Comparison of ENCODE assay signal across 9 cellular contexts in genomic region chr15:99424978-99425665, GRCh38.
DNase-seq lines count a peak whose midpoint lies in the region; ATAC-seq and TF ChIP-seq lines count a peak whose summit lies in the region.
"Had no signal": no experiment of that assay in that cellular context is flagged by ENCODE, and none has a peak within 500 bp of the region (broad histone marks: within the 10 kb centered on the region; RNA-seq: fewer than 3 reads in every experiment).

No MANE protein-coding gene starts in this region.

- no peaks in the 10 kb centered on the region for H3K36me3 ChIP-seq in naive thymus-derived CD4-positive, alpha-beta T cell (ENCODE audit: control insufficient read depth in 2 of 3, insufficient read depth in 3 of 3, low read length in 3 of 3)
- no peaks in the 10 kb centered on the region for H3K36me3 ChIP-seq in subcutaneous abdominal adipose tissue (ENCODE audit: control insufficient read depth in 5 of 5, insufficient read depth in 5 of 5, low read length in 5 of 5)
- no peaks in the 10 kb centered on the region for H3K36me3 ChIP-seq in Karpas-422 (ENCODE audit: insufficient read depth, low read length)

- peak; percentile 86 for DNase-seq in activated CD4-positive, alpha-beta T cell treated with anti-CD3 and anti-CD28 coated beads, Interleukin-2, amount 10 ng/mL, durations not matched to agents 24 days and 14 days
- DNase-seq in dorsolateral prefrontal cortex (peak in 5 of 10 donors; percentile 7 to 37 (median 23)), NCI-H1436 treated with DMSO at 0.1 percent for 48 hours (lab: John Stamatoyannopoulos, UW) (no peak), Karpas-422 (no peak)
- peak in 7 of 9 donors; percentile 33 to 63 (median 39) for DNase-seq in naive thymus-derived CD4-positive, alpha-beta T cell

- peak overlapping the region; percentile 29 for H3K4me3 Mint-ChIP-seq in activated CD4-positive, alpha-beta T cell treated with anti-CD3 and anti-CD28 coated beads, Interleukin-2, amount 10 ng/mL, durations not matched to agents 24 days and 14 days
- peak overlapping the region; percentile 65 to 91 (median 82) for H3K4me3 Mint-ChIP-seq in naive thymus-derived CD4-positive, alpha-beta T cell

- no peak for TF ChIP-seq CTCF in dorsolateral prefrontal cortex (IDR thresholded peaks at IDR 0.05 in 54 of 56, conservative IDR thresholded peaks at IDR 0.05 in 2 of 56; ENCODE audit: low read depth in 1 of 56, partially characterized antibody in 56 of 56)

- H4K20me1 ChIP-seq in Karpas-422 (ENCODE audit: insufficient read depth, low read depth, low read length): no peaks in the 10 kb centered on the region

- no peaks in the 10 kb centered on the region for H3K9me3 ChIP-seq in naive thymus-derived CD4-positive, alpha-beta T cell (ENCODE audit: control insufficient read depth in 2 of 3, low read length in 3 of 3)
- H3K9me3 ChIP-seq in subcutaneous abdominal adipose tissue (ENCODE audit: control insufficient read depth in 5 of 5, low read length in 5 of 5) (peaks cover 0 to 3% (median 0%) of the 10 kb centered on the region in 5 donors), Karpas-422 (ENCODE audit: low read length) (no peaks in the 10 kb centered on the region)

- peaks cover 0 to 60% of the 10 kb centered on the region in 2 donors for H3K4me1 ChIP-seq in naive thymus-derived CD4-positive, alpha-beta T cell (ENCODE audit: control insufficient read depth in 2 of 2, insufficient read depth in 2 of 2, low read length in 2 of 2)
- H3K4me1 ChIP-seq in subcutaneous abdominal adipose tissue (ENCODE audit: control insufficient read depth in 5 of 5, insufficient read depth in 5 of 5, low read length in 5 of 5): peaks cover 1 to 28% (median 16%) of the 10 kb centered on the region in 5 donors
- H3K4me1 ChIP-seq in Karpas-422 (ENCODE audit: low read length): no peaks in the 10 kb centered on the region

- H3K27ac ChIP-seq in dorsolateral prefrontal cortex: peak overlapping the region in 48 of 59 donors; percentile 15 to 81 (median 65)
- peak overlapping the region; percentile 72 for H3K27ac ChIP-seq in naive thymus-derived CD4-positive, alpha-beta T cell (ENCODE audit: low read depth, low read length)
- H3K27ac ChIP-seq in subcutaneous abdominal adipose tissue (ENCODE audit: low read depth, low read length): peak overlapping the region; percentile 82
- no peak overlapping the region for H3K27ac ChIP-seq in Karpas-422 (ENCODE audit: low read length)
- H3K27ac ChIP-seq: VCaP had no signal

- POLR2A ChIA-PET in naive thymus-derived CD4-positive, alpha-beta T cell (lab: Charles Lee): interaction anchor here (0.7 to 4.0 kb wide), 8 partner anchors 9 to 21 kb away, joined by 3 to 27 read pairs (median 4); no protein-coding TSS in a partner anchor

- H3K27me3 ChIP-seq in dorsolateral prefrontal cortex: no peaks in the 10 kb centered on the region
- H3K27me3 ChIP-seq in naive thymus-derived CD4-positive, alpha-beta T cell (ENCODE audit: control insufficient read depth in 2 of 2, insufficient read depth in 2 of 2, low read length in 2 of 2): no peaks in the 10 kb centered on the region
- peaks cover 0 to 4% (median 0%) of the 10 kb centered on the region in 5 donors for H3K27me3 ChIP-seq in subcutaneous abdominal adipose tissue (ENCODE audit: control insufficient read depth in 5 of 5, insufficient read depth in 4 of 5, low read length in 5 of 5)
- H3K27me3 ChIP-seq in Karpas-422 (ENCODE audit: low read length): no peaks in the 10 kb centered on the region

- no peak overlapping the region for H3K4me2 ChIP-seq in Karpas-422 (ENCODE audit: low read depth, low read length, poor library complexity, severe bottlenecking)

- peaks cover 4% of the 10 kb centered on the region for H3K27me3 Mint-ChIP-seq in activated CD4-positive, alpha-beta T cell treated with anti-CD3 and anti-CD28 coated beads, Interleukin-2, amount 10 ng/mL, durations not matched to agents 24 days and 14 days
- no peaks in the 10 kb centered on the region for H3K27me3 Mint-ChIP-seq in naive thymus-derived CD4-positive, alpha-beta T cell

- peaks cover 49% of the 10 kb centered on the region for H3K4me1 Mint-ChIP-seq in activated CD4-positive, alpha-beta T cell treated with anti-CD3 and anti-CD28 coated beads, Interleukin-2, amount 10 ng/mL, durations not matched to agents 24 days and 14 days
- H3K4me1 Mint-ChIP-seq in naive thymus-derived CD4-positive, alpha-beta T cell: peaks cover 22 to 82% (median 75%) of the 10 kb centered on the region in 7 donors

- H2AFZ ChIP-seq in Karpas-422 (ENCODE audit: low read length): no peak overlapping the region

- H3K4me3 ChIP-seq in dorsolateral prefrontal cortex (no peak overlapping the region), subcutaneous abdominal adipose tissue (ENCODE audit: low read depth in 1 of 5, low read length in 5 of 5) (peak overlapping the region in 2 of 5 donors; percentile 2 to 21), Karpas-422 (ENCODE audit: low read length) (no peak overlapping the region)
- H3K4me3 ChIP-seq in naive thymus-derived CD4-positive, alpha-beta T cell (ENCODE audit: low read length): peak overlapping the region; percentile 0

- peaks cover 4% of the 10 kb centered on the region for H3K36me3 Mint-ChIP-seq in activated CD4-positive, alpha-beta T cell treated with anti-CD3 and anti-CD28 coated beads, Interleukin-2, amount 10 ng/mL, durations not matched to agents 24 days and 14 days (ENCODE audit: low read depth)
- H3K36me3 Mint-ChIP-seq in naive thymus-derived CD4-positive, alpha-beta T cell: peaks cover 0 to 20% (median 0%) of the 10 kb centered on the region in 5 donors

- H3K9ac ChIP-seq in subcutaneous abdominal adipose tissue (ENCODE audit: low read length in 5 of 5) (peak overlapping the region in 2 of 5 donors; percentile 53 to 56), Karpas-422 (ENCODE audit: low read length) (no peak overlapping the region)

- H3K79me2 ChIP-seq in Karpas-422 (ENCODE audit: low read length): no peaks in the 10 kb centered on the region

- CTCF ChIA-PET in naive thymus-derived CD4-positive, alpha-beta T cell (lab: Charles Lee): interaction anchor here (0.7 to 2.2 kb wide), 3 partner anchors 8 to 279 kb away, joined by 3 to 7 read pairs (median 5); no protein-coding TSS in a partner anchor

- H3K9me3 Mint-ChIP-seq in activated CD4-positive, alpha-beta T cell treated with anti-CD3 and anti-CD28 coated beads, Interleukin-2, amount 10 ng/mL, durations not matched to agents 24 days and 14 days: peaks cover 13% of the 10 kb centered on the region
- H3K9me3 Mint-ChIP-seq in naive thymus-derived CD4-positive, alpha-beta T cell: peaks cover 0 to 5% (median 0%) of the 10 kb centered on the region in 11 donors

- intact Hi-C loops in activated CD4-positive, alpha-beta T cell treated with anti-CD3 and anti-CD28 coated beads, Interleukin-2, amount 10 ng/mL, durations not matched to agents 24 days and 14 days (cut with micrococcal nuclease): loop anchor here (1.0 to 5.0 kb wide), 5 partner anchors 18 to 143 kb away; partner anchors contain the start of gene MEF2A
- intact Hi-C loops in dorsolateral prefrontal cortex (cut with DNase I): loop anchor here in 1 of 2 donors (10.0 kb wide), 1 partner anchor 60 kb away; no protein-coding TSS in a partner anchor
- intact Hi-C loops in naive thymus-derived CD4-positive, alpha-beta T cell (cut with micrococcal nuclease): loop anchor here (1.0 to 5.0 kb wide), 5 partner anchors 19 to 307 kb away; partner anchors contain the start of genes MEF2A (in 2 of the 2) and LYSMD4 (in 1 of the 2)

- no peaks in the 10 kb centered on the region for H3K9me2 ChIP-seq in Karpas-422 (replicated peaks; ENCODE audit: insufficient read depth, low read length)

- H3K27ac Mint-ChIP-seq in activated CD4-positive, alpha-beta T cell treated with anti-CD3 and anti-CD28 coated beads, Interleukin-2, amount 10 ng/mL, durations not matched to agents 24 days and 14 days: peak overlapping the region; percentile 88
- peak overlapping the region; percentile 89 to 98 (median 97) for H3K27ac Mint-ChIP-seq in naive thymus-derived CD4-positive, alpha-beta T cell

- ATAC-seq in GM19025 (IDR thresholded peaks at IDR 0.05; ENCODE audit: low read depth, unreplicated experiment): peak; percentile 79
- ATAC-seq in HG03432 (IDR thresholded peaks at IDR 0.05; ENCODE audit: unreplicated experiment): peak; percentile 88
- ATAC-seq in naive thymus-derived CD4-positive, alpha-beta T cell: peak; percentile 79

Comparison
In these comparisons a context has a peak if more than half of its experiments do, and no peak if none do; other contexts are left out.
1. DNase-seq: peak in activated CD4-positive, alpha-beta T cell treated with anti-CD3 and anti-CD28 coated beads, Interleukin-2, amount 10 ng/mL, durations not matched to agents 24 days and 14 days (single experiment) and naive thymus-derived CD4-positive, alpha-beta T cell (7 of 9); none in NCI-H1436 treated with DMSO at 0.1 percent for 48 hours (single experiment) and Karpas-422 (single experiment).
2. Peak in every context shown above with its lines, with median percentiles within 50 percentile points of each other: ATAC-seq.